ENCODE assay signal across 8 cellular contexts in genomic region chrX:132218100-132218807, GRCh38. TPM values are rescaled to one million over a fixed set of nuclear protein-coding genes. Genes with fewer than 3 reads are reported as not detected.
DNase-seq lines count a peak whose midpoint lies in the region; ATAC-seq, FAIRE-seq and TF ChIP-seq lines count a peak whose summit lies in the region.

No MANE protein-coding gene starts in this region.

- H3K27me3 ChIP-seq in WERI-Rb-1 (ENCODE audit: insufficient read depth, low read depth, severe bottlenecking) (peaks cover 6% of the 10 kb centered on the region), bronchial epithelial cell (ENCODE audit: control insufficient read depth, insufficient read depth, low read length) (no peaks in the 10 kb centered on the region)

- H3K27ac ChIP-seq in WERI-Rb-1 = peak overlapping the region; percentile 57; the same call in 1 of the 2 replicates

- no peaks in the 10 kb centered on the region for H3K9me3 ChIP-seq in WERI-Rb-1 (ENCODE audit: severe bottlenecking)

- in situ Hi-C loops in ACHN (cut with HindIII; ENCODE audit: low pct_ligation_motif_present, low pct_unique_long_range_greater_than_20kb, low sequenced_read_pairs) = no loop called here

- H3K36me3 ChIP-seq in WERI-Rb-1 = peaks cover 10% of the 10 kb centered on the region
- peaks cover 1% of the 10 kb centered on the region for H3K36me3 ChIP-seq in bronchial epithelial cell (ENCODE audit: control insufficient read depth, insufficient read depth, low read length)

- DNase-seq in ACHN (peak; percentile 74), NCI-H2196 treated with DMSO at 0.1 percent for 48 hours (lab: John Stamatoyannopoulos, UW; ENCODE audit: unreplicated experiment) (peak; percentile 24), WERI-Rb-1 (peak; percentile 81), bronchial epithelial cell (ENCODE audit: low read depth) (peak; percentile 63), islet precursor cell (peak; percentile 89)
- peak; percentile 57 to 59 for DNase-seq in stimulated activated CD4-positive, alpha-beta T cell treated with anti-CD3 and anti-CD28 coated beads, Interleukin-12 subunit alpha, Interleukin-12 subunit beta, amount 100 ng/mL, for 24 hours (ENCODE audit: low read depth in 2 of 2)

- no peak for FAIRE-seq in bronchial epithelial cell (lab: Jason Lieb, UNC)

- TF ChIP-seq CTCF in WERI-Rb-1 (IDR thresholded peaks at IDR 0.05; ENCODE audit: low read depth, low read length) (no peak), bronchial epithelial cell (IDR thresholded peaks at IDR 0.05; ENCODE audit: insufficient read depth, low read length, severe bottlenecking) (no peak)

- peak; percentile 40 for ATAC-seq in GM18870 (IDR thresholded peaks at IDR 0.05; ENCODE audit: unreplicated experiment)
- ATAC-seq in HG03103 (IDR thresholded peaks at IDR 0.05; ENCODE audit: low read depth, unreplicated experiment) = peak; percentile 43

- peak overlapping the region; percentile 74 for H3K4me3 ChIP-seq in WERI-Rb-1 (ENCODE audit: low read depth, low read length)
- peak overlapping the region; percentile 66 for H3K4me3 ChIP-seq in bronchial epithelial cell (ENCODE audit: low read depth, low read length)

RNA-seq across cellular contexts. Expression of gene RAP2C, which starts 1.0 kb away (rescaled TPM):
- total RNA-seq in bronchial epithelial cell = 27.9 and 29.4 TPM in 2 replicates

Comparison
In these comparisons a context has a peak if more than half of its experiments do, and no peak if none do; other contexts are left out.
1. Peak in every context shown above with its lines: DNase-seq, ATAC-seq, H3K4me3 ChIP-seq and H3K27ac ChIP-seq.
2. DNase-seq: peak in every context shown above with its lines; median percentile 89 in islet precursor cell; 81 in WERI-Rb-1; 74 in ACHN; 63 in bronchial epithelial cell; 58 in stimulated activated CD4-positive, alpha-beta T cell treated with anti-CD3 and anti-CD28 coated beads, Interleukin-12 subunit alpha, Interleukin-12 subunit beta, amount 100 ng/mL, for 24 hours; 24 in NCI-H2196 treated with DMSO at 0.1 percent for 48 hours.